ENCODE assay signal across 14 cellular contexts in genomic region chr1:86852289-86852688, GRCh38.
DNase-seq lines count a peak whose midpoint lies in the region; ATAC-seq, FAIRE-seq and TF ChIP-seq lines count a peak whose summit lies in the region.
"Had no signal": no experiment of that assay in that cellular context is flagged by ENCODE, and none has a peak within 500 bp of the region (broad histone marks: within the 10 kb centered on the region; RNA-seq: fewer than 3 reads in every experiment).

No MANE protein-coding gene starts in this region.

- peak; percentile 7 for FAIRE-seq in GM12878 (lab: Jason Lieb, UNC)
- FAIRE-seq: HepG2 had no signal

- in situ Hi-C loops in GM12878 (cut with MboI): no loop called here

- no peak for DNase-seq in right lobe of liver
- no peak for DNase-seq in GM12878 (ENCODE audit: low read depth, low spot score)
- DNase-seq in activated CD4-positive, alpha-beta T cell treated with anti-CD3 and anti-CD28 coated beads for 1 hour: no peak
- no peak for DNase-seq in activated CD4-positive, alpha-beta T cell treated with anti-CD3 and anti-CD28 coated beads, Interleukin-2, amount 50 U/mL, for 4 hours
- DNase-seq in cardiac septum (ENCODE audit: low spot score): no peak
- DNase-seq: 8988T, NCI-H187, OCI-M1, SHP77 treated with DMSO at 0.1 percent for 48 hours had no signal

- H3K4me1 ChIP-seq in liver (ENCODE audit: control insufficient read depth in 4 of 4, insufficient read depth in 4 of 4, low read length in 3 of 4): peaks cover 0 to 7% (median 4%) of the 10 kb centered on the region in 4 donors
- H3K4me1 ChIP-seq in right lobe of liver: peaks cover 0 to 12% (median 0%) of the 10 kb centered on the region in 4 donors
- peaks cover 3% of the 10 kb centered on the region; the same call in 1 of the 2 replicates for H3K4me1 ChIP-seq in GM12878 (ENCODE audit: control insufficient read depth, insufficient read depth, low read length)

- H3K27me3 Mint-ChIP-seq in IgD-negative memory B cell: no peaks in the 10 kb centered on the region

- ATAC-seq in right lobe of liver (no peak), GM12878 (peak; percentile 51; the same call in 2 of the 3 replicates)
- no peak for ATAC-seq in activated CD4-positive, CD25-positive, alpha-beta regulatory T cell treated with anti-CD3 and anti-CD28 coated beads, Interleukin-2, amount 50 U/mL, for 24 hours
- ATAC-seq: GM23338 had no signal

- H3K4me1 Mint-ChIP-seq in IgD-negative memory B cell: peaks cover 16 to 18% (median 17%) of the 10 kb centered on the region in 3 donors
- H3K4me1 Mint-ChIP-seq: GM23338 had no signal

- H3K36me3 ChIP-seq in liver (ENCODE audit: control insufficient read depth in 4 of 4, insufficient read depth in 3 of 4, low read depth in 1 of 4, low read length in 3 of 4): no peaks in the 10 kb centered on the region
- H3K36me3 ChIP-seq in right lobe of liver: no peaks in the 10 kb centered on the region
- H3K36me3 ChIP-seq in GM12878 (ENCODE audit: control insufficient read depth in 2 of 2, insufficient read depth in 2 of 2, low read length in 1 of 2): no peaks in the 10 kb centered on the region

- H4K20me1 ChIP-seq in GM12878 (ENCODE audit: control insufficient read depth, insufficient read depth): no peaks in the 10 kb centered on the region

- TF ChIP-seq CTCF in liver (IDR thresholded peaks at IDR 0.05; ENCODE audit: low read depth, low read length, missing input control) (no peak), right lobe of liver (IDR thresholded peaks at IDR 0.05) (no peak), GM12878 (IDR thresholded peaks at IDR 0.05 in 2 of 3, conservative IDR thresholded peaks at IDR 0.05 in 1 of 3; ENCODE audit: control insufficient read depth in 2 of 3, extremely low read depth in 1 of 3, insufficient read depth in 1 of 3, low read depth in 3 of 3, low read length in 3 of 3) (no peak)

- H3K9ac ChIP-seq in liver (ENCODE audit: low read depth in 1 of 2, low read length in 2 of 2): no peak overlapping the region
- no peak overlapping the region for H3K9ac ChIP-seq in GM12878 (ENCODE audit: control insufficient read depth, insufficient read depth, low read length)

- H3K79me2 ChIP-seq in GM12878 (ENCODE audit: control insufficient read depth, insufficient read depth, low read length): no peaks in the 10 kb centered on the region

- POLR2A ChIA-PET in GM12878 (lab: Charles Lee): no interaction called here

- H3K27me3 ChIP-seq in liver (ENCODE audit: control insufficient read depth in 4 of 4, insufficient read depth in 4 of 4, low read length in 3 of 4): no peaks in the 10 kb centered on the region
- no peaks in the 10 kb centered on the region for H3K27me3 ChIP-seq in right lobe of liver
- H3K27me3 ChIP-seq in GM12878 (replicated peaks in 1 of 2; ENCODE audit: control insufficient read depth in 2 of 2, insufficient read depth in 2 of 2, low read length in 1 of 2): no peaks in the 10 kb centered on the region

- 87% methylated on average over 9 of the region's 9 CpGs for WGBS in liver
- WGBS in right lobe of liver (ENCODE audit: insufficient coverage, low coverage, low lambda C conversion rate, missing lambda C conversion rate): 96% methylated on average over 3 of the region's 9 CpGs
- 17% methylated on average over 7 of the region's 9 CpGs for WGBS in GM12878 (ENCODE audit: insufficient coverage, insufficient replicate concordance, low lambda C conversion rate, missing lambda C conversion rate)

- intact Hi-C loops in right lobe of liver (cut with DNase I) (no loop called here), GM12878 (cut with micrococcal nuclease; ENCODE audit: unreplicated experiment) (no loop called here), cardiac septum (cut with DNase I) (no loop called here)

- RAD21 ChIA-PET in GM12878 (lab: Charles Lee; ENCODE audit: unreplicated experiment): no interaction called here

- H3K36me3 Mint-ChIP-seq in IgD-negative memory B cell: no peaks in the 10 kb centered on the region

- no TSS peak for BruUV-seq in GM12878 (replicated peaks; lab: Mats Ljungman, UMichigan)

- H3K9me3 Mint-ChIP-seq in IgD-negative memory B cell: no peaks in the 10 kb centered on the region
- H3K9me3 Mint-ChIP-seq: GM23338 had no signal

- no peak overlapping the region for H3K27ac Mint-ChIP-seq in IgD-negative memory B cell
- H3K27ac Mint-ChIP-seq: GM23338 had no signal

- no peak for TF ChIP-seq EP300 in GM12878 (IDR thresholded peaks at IDR 0.05; ENCODE audit: borderline replicate concordance in 1 of 2, control insufficient read depth in 1 of 2, low read depth in 2 of 2, low read length in 2 of 2)

- CTCF ChIA-PET in GM12878 (lab: Yijun Ruan, JAX): no interaction called here

- H3K4me3 ChIP-seq in liver (ENCODE audit: low read depth in 1 of 3, low read length in 3 of 3): peak overlapping the region in 1 of 3 donors; percentile 40
- peak overlapping the region in 1 of 3 donors; percentile 26 for H3K4me3 ChIP-seq in right lobe of liver
- H3K4me3 ChIP-seq in GM12878: no peak overlapping the region
- H3K4me3 ChIP-seq: GM23338 had no signal

- H3K4me2 ChIP-seq in GM12878 (ENCODE audit: control insufficient read depth, insufficient read depth): no peak overlapping the region
- H3K4me2 ChIP-seq: GM23338 had no signal

- H3K27ac ChIP-seq in liver (ENCODE audit: low read depth in 1 of 2, low read length in 2 of 2) (peak overlapping the region; percentile 54 to 60), right lobe of liver (peak overlapping the region in 1 of 3 donors; percentile 42), GM12878 (ENCODE audit: control insufficient read depth, insufficient read depth) (no peak overlapping the region)

- TF ChIP-seq RAD21 in liver (IDR thresholded peaks at IDR 0.05) (no peak), GM12878 (IDR thresholded peaks at IDR 0.05; ENCODE audit: insufficient read depth, low read depth, low read length) (no peak)

- peak overlapping the region in 3 of 4 donors; percentile 23 to 86 (median 81) for H3K4me3 Mint-ChIP-seq in IgD-negative memory B cell
- H3K4me3 Mint-ChIP-seq: GM23338 had no signal

- TF ChIP-seq POLR2A in right lobe of liver (IDR thresholded peaks at IDR 0.05): no peak
- TF ChIP-seq POLR2A in GM12878 (IDR thresholded peaks at IDR 0.05; ENCODE audit: low read depth, low read length): no peak

- H3K9me3 ChIP-seq in liver (ENCODE audit: control insufficient read depth in 4 of 4, low read length in 3 of 4): no peaks in the 10 kb centered on the region
- no peaks in the 10 kb centered on the region for H3K9me3 ChIP-seq in right lobe of liver
- no peaks in the 10 kb centered on the region; the same call in 1 of the 3 replicates for H3K9me3 ChIP-seq in GM12878 (replicated peaks; ENCODE audit: control insufficient read depth, insufficient read depth, low read length)

- 0 out of 2 replicates have a peak overlapping the region, but pooled peaks have one; percentile 12 for H2AFZ ChIP-seq in GM12878 (ENCODE audit: control insufficient read depth, low read depth, low read length)
- H2AFZ ChIP-seq: GM23338 had no signal

- SMC1A ChIA-PET in GM12878 (lab: Charles Lee; ENCODE audit: uncharacterized antibody, unreplicated experiment): interaction anchor here (1.1 to 1.2 kb wide), 3 partner anchors 9 to 231 kb away, joined by 3 read pairs; no protein-coding TSS in a partner anchor

TF ChIP-seq in liver, 16 proteins besides CTCF, POLR2A, EP300 and RAD21 (continues in another document):
- TF ChIP-seq NR2F2 (IDR thresholded peaks at IDR 0.05) (no peak), JUND (IDR thresholded peaks at IDR 0.05) (no peak), EGR1 (IDR thresholded peaks at IDR 0.05; ENCODE audit: low read depth in 2 of 2) (no peak), SP1 (IDR thresholded peaks at IDR 0.05) (no peak), FOXA2 (IDR thresholded peaks at IDR 0.05) (no peak), RXRA (IDR thresholded peaks at IDR 0.05) (no peak), HNF4A (conservative IDR thresholded peaks at IDR 0.05) (no peak), ATF3 (IDR thresholded peaks at IDR 0.05) (no peak)

TF ChIP-seq in GM12878, 131 proteins besides CTCF, POLR2A, EP300 and RAD21:
- TF ChIP-seq ASH2L (IDR thresholded peaks at IDR 0.05; ENCODE audit: borderline replicate concordance, low read depth): no peak
- TF ChIP-seq RUNX3 (IDR thresholded peaks at IDR 0.05; ENCODE audit: low read length): peak; percentile 18; the same call in 1 of the 2 replicates
